12 cellular contexts compared by ENCODE assay signal in the genomic region with DNA sequence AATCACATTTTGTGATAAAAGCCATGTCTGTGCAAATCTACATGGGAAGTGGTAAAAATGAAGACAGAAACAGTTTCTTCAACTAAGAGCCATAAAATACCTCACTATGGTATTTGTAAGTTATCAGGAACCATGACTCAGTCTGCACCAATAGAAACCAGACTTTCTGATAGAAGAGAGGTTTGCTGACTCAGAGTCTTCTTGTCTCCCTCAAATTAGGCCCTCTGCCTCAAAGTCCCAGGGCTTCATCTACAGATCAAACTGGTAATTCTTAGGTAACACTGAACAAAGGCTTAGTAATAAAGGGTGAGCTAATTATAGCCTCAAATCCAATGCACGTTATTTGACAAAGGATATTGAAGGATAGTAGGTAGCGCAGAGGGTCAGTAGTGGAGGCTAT. TPM values are rescaled to one million over a fixed set of nuclear protein-coding genes. Genes with fewer than 3 reads are reported as not detected.
A peak's percentile ranks its signal among the peaks of the same experiment; 100 is the strongest.
DNase-seq lines count a peak whose midpoint lies in the region; ATAC-seq and TF ChIP-seq lines count a peak whose summit lies in the region.
"Had no signal": no experiment of that assay in that cellular context is flagged by ENCODE, and none has a peak within 500 bp of the region (broad histone marks: within the 10 kb centered on the region; RNA-seq: fewer than 3 reads in every experiment).

No MANE protein-coding gene starts in this region.

- DNase-seq in activated naive CD8-positive, alpha-beta T cell treated with anti-CD3 and anti-CD28 coated beads, Interleukin-2, amount 50 U/mL, for 24 hours: no peak
- DNase-seq in activated naive CD8-positive, alpha-beta T cell treated with anti-CD3 and anti-CD28 coated beads for 36 hours: no peak
- DNase-seq in RWPE1 (ENCODE audit: low spot score) (peak; percentile 50), fibroblast of villous mesenchyme (ENCODE audit: low read depth) (peak; percentile 61), T1000 (lab: John Stamatoyannopoulos, UW) (no peak), GM10248 (ENCODE audit: extremely low spot score) (no peak)
- DNase-seq: NCI-H2081 treated with DMSO at 0.1 percent for 48 hours, SHP77 treated with DMSO at 0.1 percent for 48 hours had no signal

- no peaks in the 10 kb centered on the region for H3K9me3 Mint-ChIP-seq in activated naive CD8-positive, alpha-beta T cell treated with anti-CD3 and anti-CD28 coated beads, Interleukin-2, amount 50 U/mL, for 24 hours
- H3K9me3 Mint-ChIP-seq in activated naive CD8-positive, alpha-beta T cell treated with anti-CD3 and anti-CD28 coated beads for 36 hours: no peaks in the 10 kb centered on the region
- H3K9me3 Mint-ChIP-seq: dendritic cell treated with granulocyte-macrophage colony-stimulating factor and Interleukin-4, amounts not matched to agents 40 ng/mL and 50 ng/mL, for 4 days had no signal

- H3K4me3 Mint-ChIP-seq in activated naive CD8-positive, alpha-beta T cell treated with anti-CD3 and anti-CD28 coated beads, Interleukin-2, amount 50 U/mL, for 24 hours: no peak overlapping the region
- no peak overlapping the region for H3K4me3 Mint-ChIP-seq in activated naive CD8-positive, alpha-beta T cell treated with anti-CD3 and anti-CD28 coated beads for 36 hours
- H3K4me3 Mint-ChIP-seq: CD4-positive, CD25-positive, alpha-beta regulatory T cell; dendritic cell treated with granulocyte-macrophage colony-stimulating factor and Interleukin-4, amounts not matched to agents 40 ng/mL and 50 ng/mL, for 4 days had no signal

- ATAC-seq in activated naive CD8-positive, alpha-beta T cell treated with anti-CD3 and anti-CD28 coated beads, Interleukin-2, amount 50 U/mL, for 24 hours: peak; percentile 86
- no peak for ATAC-seq in HG03442 (IDR thresholded peaks at IDR 0.05; ENCODE audit: unreplicated experiment)

- H3K27me3 Mint-ChIP-seq in activated naive CD8-positive, alpha-beta T cell treated with anti-CD3 and anti-CD28 coated beads, Interleukin-2, amount 50 U/mL, for 24 hours: no peaks in the 10 kb centered on the region
- H3K27me3 Mint-ChIP-seq in activated naive CD8-positive, alpha-beta T cell treated with anti-CD3 and anti-CD28 coated beads for 36 hours: no peaks in the 10 kb centered on the region

- TF ChIP-seq CTCF in RWPE1 (conservative IDR thresholded peaks at IDR 0.05; ENCODE audit: low read depth) (no peak), fibroblast of villous mesenchyme (IDR thresholded peaks at IDR 0.05; ENCODE audit: insufficient read depth, low read depth, low read length) (no peak), GM10248 (IDR thresholded peaks at IDR 0.05; ENCODE audit: control extremely low read depth, extremely low read depth, low read depth, missing control alignments) (no peak)

- no peaks in the 10 kb centered on the region for H3K36me3 Mint-ChIP-seq in activated naive CD8-positive, alpha-beta T cell treated with anti-CD3 and anti-CD28 coated beads, Interleukin-2, amount 50 U/mL, for 24 hours (ENCODE audit: low read depth)
- H3K36me3 Mint-ChIP-seq in activated naive CD8-positive, alpha-beta T cell treated with anti-CD3 and anti-CD28 coated beads for 36 hours: no peaks in the 10 kb centered on the region
- H3K36me3 Mint-ChIP-seq: CD4-positive, CD25-positive, alpha-beta regulatory T cell had no signal

- H3K4me1 Mint-ChIP-seq in activated naive CD8-positive, alpha-beta T cell treated with anti-CD3 and anti-CD28 coated beads, Interleukin-2, amount 50 U/mL, for 24 hours: peaks cover 15% of the 10 kb centered on the region
- peaks cover 8% of the 10 kb centered on the region for H3K4me1 Mint-ChIP-seq in activated naive CD8-positive, alpha-beta T cell treated with anti-CD3 and anti-CD28 coated beads for 36 hours
- H3K4me1 Mint-ChIP-seq: CD4-positive, CD25-positive, alpha-beta regulatory T cell had no signal

- H3K27ac ChIP-seq in RWPE1: no peak overlapping the region
- peak overlapping the region; percentile 41 for H3K27ac ChIP-seq in temporal lobe (ENCODE audit: low read depth, low read length)

- H3K4me3 ChIP-seq in fibroblast of villous mesenchyme (ENCODE audit: low read depth, low read length): no peak overlapping the region

- no peak overlapping the region for H3K27ac Mint-ChIP-seq in activated naive CD8-positive, alpha-beta T cell treated with anti-CD3 and anti-CD28 coated beads, Interleukin-2, amount 50 U/mL, for 24 hours
- no peak overlapping the region for H3K27ac Mint-ChIP-seq in activated naive CD8-positive, alpha-beta T cell treated with anti-CD3 and anti-CD28 coated beads for 36 hours
- H3K27ac Mint-ChIP-seq: CD4-positive, CD25-positive, alpha-beta regulatory T cell; dendritic cell treated with granulocyte-macrophage colony-stimulating factor and Interleukin-4, amounts not matched to agents 40 ng/mL and 50 ng/mL, for 4 days had no signal

- POLR2A ChIA-PET in RWPE1 (lab: Yijun Ruan, JAX; ENCODE audit: low non-redundant PET) (no interaction called here), GM10248 (lab: Yijun Ruan, JAX) (no interaction called here)

- CTCF ChIA-PET in RWPE1 (lab: Yijun Ruan, JAX) (no interaction called here), GM10248 (lab: Yijun Ruan, JAX) (interaction anchor here (1.4 kb wide), 1 partner anchor 15 kb away, joined by 3 read pairs; no protein-coding TSS in a partner anchor)

RNA-seq across cellular contexts. Expression of a gene that starts 30.9 kb away (rescaled TPM):
- total RNA-seq in activated naive CD8-positive, alpha-beta T cell treated with anti-CD3 and anti-CD28 coated beads for 36 hours: 10 to 100 TPM; 12.4 to 13.1 TPM
- total RNA-seq in fibroblast of villous mesenchyme (13.4 and 13.5 TPM in 2 replicates), temporal lobe (45.5 TPM)

Comparison
In these comparisons a context has a peak if more than half of its experiments do, and no peak if none do; other contexts are left out.
1. DNase-seq: peak in RWPE1 (single experiment) and fibroblast of villous mesenchyme (single experiment); none in activated naive CD8-positive, alpha-beta T cell treated with anti-CD3 and anti-CD28 coated beads, Interleukin-2, amount 50 U/mL, for 24 hours (single experiment), activated naive CD8-positive, alpha-beta T cell treated with anti-CD3 and anti-CD28 coated beads for 36 hours (single experiment), T1000 (single experiment) and GM10248 (single experiment).